In genomic region chr1:145824499-145824842, GRCh38 we compare ENCODE assay signal across 8 cellular contexts. TPM values are rescaled to one million over a fixed set of nuclear protein-coding genes. Genes with fewer than 3 reads are reported as not detected.
DNase-seq lines count a peak whose midpoint lies in the region; ATAC-seq and TF ChIP-seq lines count a peak whose summit lies in the region.

No MANE protein-coding gene starts in this region.

- in situ Hi-C loops in IMR-90 (cut with MboI; ENCODE audit: low sequenced_read_pairs): no loop called here

- H3K18ac ChIP-seq in IMR-90 (ENCODE audit: low read depth, low read length): peak overlapping the region; percentile 3

- peak overlapping the region; percentile 96 for H2AK9ac ChIP-seq in IMR-90 (replicated peaks; ENCODE audit: low read depth, low read length, poor library complexity)

- H4K8ac ChIP-seq in IMR-90 (ENCODE audit: low read depth in 2 of 2, low read length in 2 of 2): peak overlapping the region; percentile 76 to 94

- peaks cover 27 to 49% of the 10 kb centered on the region in 2 experiments for H3K79me1 ChIP-seq in IMR-90 (ENCODE audit: low read depth in 1 of 2, low read length in 2 of 2)

- TF ChIP-seq POLR2A in IMR-90 (IDR thresholded peaks at IDR 0.05; ENCODE audit: low read depth, low read length): no peak

- dilution Hi-C loops in IMR-90 (cut with HindIII; ENCODE audit: low sequenced_read_pairs, unreplicated experiment): no loop called here

- peaks cover 38% of the 10 kb centered on the region for H3K79me2 ChIP-seq in ACC112 (ENCODE audit: control insufficient read depth, insufficient read depth, low read length, unreplicated experiment)

- H2BK120ac ChIP-seq in IMR-90 (ENCODE audit: low read depth, low read length): peak overlapping the region; percentile 88

- ATAC-seq in IMR-90 (ENCODE audit: low read depth): no peak
- no peak for ATAC-seq in central memory CD8-positive, alpha-beta T cell (replicated peaks; ENCODE audit: extremely low read depth, poor library complexity, severe bottlenecking)

- peak overlapping the region; percentile 78 for H4K5ac ChIP-seq in IMR-90 (ENCODE audit: low read depth, low read length)

- no peaks in the 10 kb centered on the region for H3K9me3 Mint-ChIP-seq in central memory CD8-positive, alpha-beta T cell

- intact Hi-C loops in IMR-90 (cut with micrococcal nuclease): loop anchor here (10.0 kb wide), 1 partner anchor 100 kb away; no protein-coding TSS in a partner anchor

- H3K4ac ChIP-seq in IMR-90 (ENCODE audit: low read depth, low read length): peak overlapping the region; percentile 90

- H3K27ac ChIP-seq in ACC112 (ENCODE audit: low read depth, low read length): peak overlapping the region; percentile 75
- peak overlapping the region; percentile 91 for H3K27ac ChIP-seq in IMR-90 (ENCODE audit: insufficient read depth, low read length)

- no peak for TF ChIP-seq CTCF in IMR-90 (conservative IDR thresholded peaks at IDR 0.05; ENCODE audit: low read depth, low read length)

- H3K27me3 ChIP-seq in ACC112 (ENCODE audit: insufficient read depth, low read length) (no peaks in the 10 kb centered on the region), IMR-90 (ENCODE audit: control insufficient read depth, insufficient read depth, low read length) (no peaks in the 10 kb centered on the region), mucosa of stomach (ENCODE audit: control insufficient read depth, insufficient read depth, low read length) (no peaks in the 10 kb centered on the region)

- peak overlapping the region; percentile 95 for H3K27ac Mint-ChIP-seq in central memory CD8-positive, alpha-beta T cell (ENCODE audit: low read depth)

- H3K9me3 ChIP-seq in IMR-90 (ENCODE audit: control insufficient read depth, insufficient read depth, low read length) (no peaks in the 10 kb centered on the region), mucosa of stomach (ENCODE audit: control insufficient read depth, low read length) (no peaks in the 10 kb centered on the region)

- no CpG with 5 or more reads among the region's 7 CpGs for WGBS in IMR-90 (ENCODE audit: extremely low coverage in 2 of 2, insufficient read length in 1 of 2), 2 experiments

- peak overlapping the region; percentile 98 for H3K4me3 Mint-ChIP-seq in central memory CD8-positive, alpha-beta T cell

- H3K9me1 ChIP-seq in IMR-90 (ENCODE audit: insufficient read depth, low read length): peaks cover 6% of the 10 kb centered on the region

- H3K36me3 ChIP-seq in ACC112 (ENCODE audit: insufficient read depth, low read length): peaks cover 31% of the 10 kb centered on the region
- peaks cover 18% of the 10 kb centered on the region for H3K36me3 ChIP-seq in IMR-90 (ENCODE audit: control insufficient read depth, insufficient read depth, low read length)
- H3K36me3 ChIP-seq in mucosa of stomach (ENCODE audit: control insufficient read depth, insufficient read depth, low read length): peaks cover 10% of the 10 kb centered on the region

- H3K4me1 ChIP-seq in ACC112 (ENCODE audit: control insufficient read depth, insufficient read depth, low read length, unreplicated experiment) (peaks cover 12% of the 10 kb centered on the region), IMR-90 (ENCODE audit: control insufficient read depth, insufficient read depth, low read length) (0 out of 2 replicates have a peak, but pooled peaks cover 2% of the 10 kb centered on the region), mucosa of stomach (ENCODE audit: control insufficient read depth, insufficient read depth, low read length) (no peaks in the 10 kb centered on the region)

- POLR2A ChIA-PET in IMR-90 (lab: Charles Lee; ENCODE audit: unreplicated experiment): interaction anchor here (0.6 kb wide), 1 partner anchor 40 kb away, joined by 6 read pairs; no protein-coding TSS in a partner anchor

- TSS peak; percentile 59 for BruUV-seq in IMR-90 (replicated peaks; lab: Mats Ljungman, UMichigan)

- peaks cover 41% of the 10 kb centered on the region for H3K36me3 Mint-ChIP-seq in central memory CD8-positive, alpha-beta T cell (ENCODE audit: insufficient read depth)

- H3K14ac ChIP-seq in IMR-90 (replicated peaks; ENCODE audit: low read depth, low read length): peak overlapping the region; percentile 96

- peak overlapping the region; percentile 58; the same call in 1 of the 3 replicates for H2BK15ac ChIP-seq in IMR-90 (ENCODE audit: low read depth, low read length)

- peak overlapping the region; percentile 90 for H2BK5ac ChIP-seq in IMR-90 (ENCODE audit: low read depth, low read length, poor library complexity, severe bottlenecking)

- H3K4me1 Mint-ChIP-seq in central memory CD8-positive, alpha-beta T cell: peaks cover 29% of the 10 kb centered on the region

- H4K91ac ChIP-seq in IMR-90 (ENCODE audit: insufficient read depth, low read depth, low read length): peak overlapping the region; percentile 96

- CTCF ChIA-PET in IMR-90 (lab: Yijun Ruan, JAX): interaction anchor here (0.6 to 0.9 kb wide), 2 partner anchors 67 to 104 kb away, joined by 3 read pairs; no protein-coding TSS in a partner anchor

- no peak for DNase-seq in IMR-90
- no peak for DNase-seq in central memory CD8-positive, alpha-beta T cell (ENCODE audit: low spot score in 2 of 2)
- DNase-seq in activated gamma-delta T cell treated with Interleukin-2 at 50 U/mL for 16 hours: no peak
- no peak for DNase-seq in NCI-H748 (lab: John Stamatoyannopoulos, UW; ENCODE audit: unreplicated experiment)
- DNase-seq in AG08396 (ENCODE audit: low spot score): no peak
- no peak for DNase-seq in NOMO-1 treated with dmso at 0.1 percent for 144 hours (lab: John Stamatoyannopoulos, UW; ENCODE audit: unreplicated experiment)

- peak overlapping the region; percentile 91 for H3K9ac ChIP-seq in IMR-90 (ENCODE audit: low read depth, low read length)
- H3K9ac ChIP-seq in mucosa of stomach (ENCODE audit: low read length): peak overlapping the region; percentile 96

- no peaks in the 10 kb centered on the region for H3K27me3 Mint-ChIP-seq in central memory CD8-positive, alpha-beta T cell

- peak overlapping the region; percentile 73 for H2AK5ac ChIP-seq in IMR-90 (ENCODE audit: low read depth, low read length)

- H3K56ac ChIP-seq in IMR-90 (ENCODE audit: extremely low read depth, insufficient read depth, low read length): peak overlapping the region; percentile 94

- H4K20me1 ChIP-seq in IMR-90 (ENCODE audit: insufficient read depth, low read length): no peaks in the 10 kb centered on the region

- H3K4me3 ChIP-seq in ACC112 (ENCODE audit: low read depth, low read length) (peak overlapping the region; percentile 98), IMR-90 (ENCODE audit: insufficient read depth, low read depth, low read length) (peak overlapping the region; percentile 53), mucosa of stomach (ENCODE audit: low read length) (peak overlapping the region; percentile 84)

- peak overlapping the region; percentile 75 for H3K4me2 ChIP-seq in IMR-90 (ENCODE audit: low read depth, low read length)

- peak overlapping the region; percentile 72; the same call in 1 of the 2 replicates for H2BK20ac ChIP-seq in IMR-90 (ENCODE audit: low read depth, low read length)

- peak overlapping the region; percentile 88 for H2AFZ ChIP-seq in ACC112 (ENCODE audit: low read length, unreplicated experiment)
- H2AFZ ChIP-seq in IMR-90 (replicated peaks; ENCODE audit: low read length, poor library complexity): peak overlapping the region; percentile 98

- TF ChIP-seq RAD21 in IMR-90 (IDR thresholded peaks at IDR 0.05; ENCODE audit: low read length): no peak

- H3K23ac ChIP-seq in IMR-90 (ENCODE audit: low read depth, low read length): peak overlapping the region; percentile 98

TF ChIP-seq in IMR-90, 13 proteins besides CTCF, POLR2A, EP300 and RAD21 (continues in another document):
- TF ChIP-seq SMC3 (IDR thresholded peaks at IDR 0.05; ENCODE audit: low read depth, low read length) (no peak), MXI1 (IDR thresholded peaks at IDR 0.05; ENCODE audit: borderline replicate concordance, low read depth, low read length) (no peak), FOS (IDR thresholded peaks at IDR 0.05; ENCODE audit: low read depth, low read length) (no peak), CHD1 (IDR thresholded peaks at IDR 0.05; ENCODE audit: low read depth, low read length) (no peak), BHLHE40 (IDR thresholded peaks at IDR 0.05; ENCODE audit: low read depth, low read length) (no peak), CEBPB (IDR thresholded peaks at IDR 0.05; ENCODE audit: low read depth, low read length) (no peak), RFX5 (IDR thresholded peaks at IDR 0.05; ENCODE audit: low read depth, low read length) (no peak), MAZ (IDR thresholded peaks at IDR 0.05; ENCODE audit: borderline replicate concordance, low read depth, low read length) (no peak), MAFK (IDR thresholded peaks at IDR 0.05; ENCODE audit: low read depth, low read length) (no peak)
- TF ChIP-seq, protein P1, sequence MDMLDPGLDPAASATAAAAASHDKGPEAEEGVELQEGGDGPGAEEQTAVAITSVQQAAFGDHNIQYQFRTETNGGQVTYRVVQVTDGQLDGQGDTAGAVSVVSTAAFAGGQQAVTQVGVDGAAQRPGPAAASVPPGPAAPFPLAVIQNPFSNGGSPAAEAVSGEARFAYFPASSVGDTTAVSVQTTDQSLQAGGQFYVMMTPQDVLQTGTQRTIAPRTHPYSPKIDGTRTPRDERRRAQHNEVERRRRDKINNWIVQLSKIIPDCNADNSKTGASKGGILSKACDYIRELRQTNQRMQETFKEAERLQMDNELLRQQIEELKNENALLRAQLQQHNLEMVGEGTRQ (IDR thresholded peaks at IDR 0.05; ENCODE audit: low read depth, low read length): no peak

RNA-seq across cellular contexts. Expression of gene POLR3C, which starts 0.5 kb away (rescaled TPM):
- 69.4 and 94.1 TPM in 2 replicates for total RNA-seq in IMR-90 (2012; rRNA removed)
- 47.0 and 49.4 TPM in 2 replicates for polyA plus RNA-seq in IMR-90 (2012; rRNA removed)
- polyA plus RNA-seq in IMR-90 (2012; cell fraction: cytosol; rRNA removed): 22.2 and 44.4 TPM in 2 replicates
- polyA plus RNA-seq in IMR-90 (2012; cell fraction: nucleus; rRNA removed; ENCODE audit: low replicate concordance): 20.9 and 66.4 TPM in 2 replicates

RNA-seq across cellular contexts. Expression of gene RNF115, which starts 0.6 kb away (rescaled TPM):
- 22.5 and 22.9 TPM in 2 replicates for total RNA-seq in IMR-90 (2012; rRNA removed)
- polyA plus RNA-seq in IMR-90 (2012; rRNA removed): 11.5 and 13.5 TPM in 2 replicates
- 3.0 and 3.1 TPM in 2 replicates for polyA plus RNA-seq in IMR-90 (2012; cell fraction: cytosol; rRNA removed)
- polyA plus RNA-seq in IMR-90 (2012; cell fraction: nucleus; rRNA removed; ENCODE audit: low replicate concordance): 5.6 and 33.2 TPM in 2 replicates

RNA-seq across cellular contexts. Expression of gene NUDT17, which starts 21.0 kb away (rescaled TPM):
- total RNA-seq in IMR-90 (2012; rRNA removed): 2.3 and 2.8 TPM in 2 replicates
- polyA plus RNA-seq in IMR-90 (2012; rRNA removed): 1.6 and 2.8 TPM in 2 replicates
- 2.3 and 2.5 TPM in 2 replicates for polyA plus RNA-seq in IMR-90 (2012; cell fraction: cytosol; rRNA removed)
- 5.6 and 6.7 TPM in 2 replicates for polyA plus RNA-seq in IMR-90 (2012; cell fraction: nucleus; rRNA removed; ENCODE audit: low replicate concordance)

RNA-seq across cellular contexts. Expression of gene PIAS3, which starts 34.4 kb away (rescaled TPM):
- 10.8 and 11.1 TPM in 2 replicates for total RNA-seq in IMR-90 (2012; rRNA removed)
- 52.9 and 53.7 TPM in 2 replicates for polyA plus RNA-seq in IMR-90 (2012; rRNA removed)
- polyA plus RNA-seq in IMR-90 (2012; cell fraction: cytosol; rRNA removed): 29.7 and 45.1 TPM in 2 replicates
- 173 and 179 TPM in 2 replicates for polyA plus RNA-seq in IMR-90 (2012; cell fraction: nucleus; rRNA removed; ENCODE audit: low replicate concordance)
